In the genomic region with DNA sequence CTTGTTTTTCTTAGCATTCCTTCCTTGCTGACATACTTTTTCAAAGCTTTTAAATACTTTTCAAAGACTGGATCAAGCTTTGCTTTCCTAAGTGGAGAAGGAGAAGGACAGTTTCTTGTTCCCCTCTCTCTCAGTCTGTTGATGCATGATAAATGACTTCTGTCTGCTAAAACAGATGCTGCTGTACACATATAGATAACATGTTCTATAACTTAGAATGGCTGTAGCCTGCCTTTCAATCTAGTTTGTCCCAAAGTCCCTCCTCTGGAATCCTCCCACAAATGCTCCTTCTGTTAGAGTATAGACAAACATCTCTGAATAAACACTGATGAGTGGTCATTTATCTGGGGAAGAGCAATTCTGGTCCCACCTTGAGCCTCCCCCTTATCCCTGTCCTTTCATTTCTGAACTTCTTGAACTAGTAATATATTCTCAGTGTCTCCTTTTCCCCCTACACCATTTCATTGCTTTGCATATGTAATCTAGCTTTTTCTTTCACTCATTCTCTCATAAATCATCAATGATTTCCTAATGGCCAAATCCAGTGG, we compare ENCODE assay signal across 29 cellular contexts. TPM values are rescaled to one million over a fixed set of nuclear protein-coding genes. Genes with fewer than 3 reads are reported as not detected.
"Had no signal": no experiment of that assay in that cellular context is flagged by ENCODE, and none has a peak within 500 bp of the region (broad histone marks: within the 10 kb centered on the region; RNA-seq: fewer than 3 reads in every experiment).

No MANE protein-coding gene starts in this region.

- H3K4me1 Mint-ChIP-seq: WTC11 had no signal

- H3K36me3 ChIP-seq: breast epithelium, colonic mucosa had no signal

- H3K27ac ChIP-seq: breast epithelium, colonic mucosa, SK-N-MC had no signal

- H3K27me3 ChIP-seq: breast epithelium, colonic mucosa had no signal

- H3K36me3 Mint-ChIP-seq: activated naive CD4-positive, alpha-beta T cell treated with anti-CD3 and anti-CD28 coated beads, Interleukin-2, amount 50 U/mL, for 24 hours; T-cell; WTC11 had no signal

- H3K27me3 Mint-ChIP-seq: activated naive CD4-positive, alpha-beta T cell treated with anti-CD3 and anti-CD28 coated beads, Interleukin-2, amount 50 U/mL, for 24 hours had no signal

- H3K4me1 ChIP-seq: breast epithelium, colonic mucosa had no signal

- H3K4me3 Mint-ChIP-seq: activated CD8-positive, alpha-beta T cell treated with anti-CD3 and anti-CD28 coated beads, Interleukin-2, amount 10 ng/mL, durations not matched to agents 7 days and 5 days; activated naive CD4-positive, alpha-beta T cell treated with anti-CD3 and anti-CD28 coated beads, Interleukin-2, amount 50 U/mL, for 24 hours; T-cell; WTC11 had no signal

- H3K9me3 ChIP-seq: breast epithelium, colonic mucosa had no signal

- DNase-seq: activated CD4-positive, alpha-beta T cell treated with anti-CD3 and anti-CD28 coated beads for 48 hours; activated CD4-positive, alpha-beta T cell treated with anti-CD3 and anti-CD28 coated beads, Interleukin-2, amount 50 U/mL, for 4 hours; activated CD4-positive, CD25-positive, alpha-beta regulatory T cell treated with anti-CD3 and anti-CD28 coated beads, Interleukin-2, amount 50 U/mL, for 72 hours; activated CD8-positive, alpha-beta memory T cell treated with anti-CD3 and anti-CD28 coated beads, Interleukin-2, amount 50 U/mL, for 48 hours; activated CD8-positive, alpha-beta T cell treated with anti-CD3 and anti-CD28 coated beads, Interleukin-2, amount 10 ng/mL, durations not matched to agents 7 days and 5 days; activated T-cell treated with anti-CD3 and anti-CD28 coated beads, Interleukin-2, amount 50 U/mL, for 1 hour; aorta; caudate nucleus; colonic mucosa; MM.1S; NCI-H1048; NCI-H1417 treated with DMSO at 0.1 percent for 48 hours; NCI-H1694; NCI-H2029; NCI-H2107; NCI-H2171 treated with DMSO at 0.1 percent for 48 hours; NCI-H226; NCI-H526; NCI-H82; SIG-M5; T-cell; T-helper 2 cell; T1000 had no signal

- H3K27ac Mint-ChIP-seq: activated CD8-positive, alpha-beta T cell treated with anti-CD3 and anti-CD28 coated beads, Interleukin-2, amount 10 ng/mL, durations not matched to agents 7 days and 5 days; activated naive CD4-positive, alpha-beta T cell treated with anti-CD3 and anti-CD28 coated beads, Interleukin-2, amount 50 U/mL, for 24 hours; T-cell; WTC11 had no signal

- H3K4me3 ChIP-seq: breast epithelium, colonic mucosa, SK-N-MC had no signal

- ATAC-seq: activated CD8-positive, alpha-beta T cell treated with anti-CD3 and anti-CD28 coated beads, Interleukin-2, amount 10 ng/mL, durations not matched to agents 7 days and 5 days; T-cell; WTC11 had no signal

- H3K9me3 Mint-ChIP-seq: activated naive CD4-positive, alpha-beta T cell treated with anti-CD3 and anti-CD28 coated beads, Interleukin-2, amount 50 U/mL, for 24 hours; T-cell; WTC11 had no signal

RNA-seq across cellular contexts. Expression of a gene that starts 5.4 kb away (rescaled TPM):
- total RNA-seq: breast epithelium, NCI-H460, RPMI7951 had no signal
- polyA plus RNA-seq: aorta had no signal
